In genomic region chr3:21392521-21392920, GRCh38 we compare ENCODE assay signal across 18 cellular contexts.
DNase-seq lines count a peak whose midpoint lies in the region; ATAC-seq and TF ChIP-seq lines count a peak whose summit lies in the region.
"Had no signal": no experiment of that assay in that cellular context is flagged by ENCODE, and none has a peak within 500 bp of the region (broad histone marks: within the 10 kb centered on the region; RNA-seq: fewer than 3 reads in every experiment).

No MANE protein-coding gene starts in this region.

- no peak for TF ChIP-seq POLR2A in suprapubic skin (IDR thresholded peaks at IDR 0.05)

- TF ChIP-seq EP300 in suprapubic skin (IDR thresholded peaks at IDR 0.05) = no peak

- no peaks in the 10 kb centered on the region for H3K4me1 Mint-ChIP-seq in activated CD4-positive, alpha-beta T cell treated with anti-CD3 and anti-CD28 coated beads, Interleukin-2, amount 10 ng/mL, durations not matched to agents 7 days and 5 days
- H3K4me1 Mint-ChIP-seq: CD8-positive, alpha-beta memory T cell had no signal

- H3K4me2 ChIP-seq in osteoblast (ENCODE audit: insufficient read depth, low read length) = no peak overlapping the region
- H3K4me2 ChIP-seq: BLaER1, SK-N-SH had no signal

- no peak overlapping the region for H2AFZ ChIP-seq in osteoblast (ENCODE audit: low read length)

- H3K4me3 ChIP-seq in BJ (ENCODE audit: low read depth, low read length) = no peak overlapping the region
- no peak overlapping the region for H3K4me3 ChIP-seq in foreskin fibroblast (ENCODE audit: low read depth in 1 of 2, low read length in 2 of 2)
- H3K4me3 ChIP-seq in osteoblast (ENCODE audit: insufficient read depth, low read length) = no peak overlapping the region
- no peak overlapping the region for H3K4me3 ChIP-seq in suprapubic skin
- H3K4me3 ChIP-seq: BLaER1, GM12878, MG63 had no signal

- no peak for TF ChIP-seq CTCF in BJ (IDR thresholded peaks at IDR 0.05; ENCODE audit: insufficient read depth, low read depth, low read length)
- no peak for TF ChIP-seq CTCF in foreskin fibroblast (IDR thresholded peaks at IDR 0.05; ENCODE audit: low read depth, low read length)
- TF ChIP-seq CTCF in osteoblast (IDR thresholded peaks at IDR 0.05; ENCODE audit: extremely low read depth, low read depth, low read length) = no peak
- TF ChIP-seq CTCF in suprapubic skin (IDR thresholded peaks at IDR 0.05) = no peak
- TF ChIP-seq CTCF in foreskin keratinocyte (conservative IDR thresholded peaks at IDR 0.05) = no peak

- CTCF ChIA-PET in BJ (lab: Yijun Ruan, JAX) = interaction anchor here (1.8 kb wide), 1 partner anchor 92 kb away, joined by 7 read pairs; no protein-coding TSS in a partner anchor
- CTCF ChIA-PET in activated CD4-positive, alpha-beta T cell treated with anti-CD3 and anti-CD28 coated beads, Interleukin-2, amount 10 ng/mL, durations not matched to agents 7 days and 5 days (lab: Charles Lee) = no interaction called here

- H3K79me2 ChIP-seq in osteoblast (ENCODE audit: insufficient read depth, low read length) = no peaks in the 10 kb centered on the region

- H3K9me3 ChIP-seq in osteoblast (ENCODE audit: low read depth, low read length) (no peaks in the 10 kb centered on the region), suprapubic skin (no peaks in the 10 kb centered on the region)
- H3K9me3 ChIP-seq: MG63, SK-N-SH had no signal

- H3K27ac ChIP-seq in osteoblast (ENCODE audit: low read depth, low read length) (no peak overlapping the region), caudate nucleus (ENCODE audit: low read depth, low read length) (no peak overlapping the region), suprapubic skin (no peak overlapping the region), foreskin keratinocyte (no peak overlapping the region)
- H3K27ac ChIP-seq: BLaER1 had no signal

- H3K27me3 ChIP-seq in BJ (ENCODE audit: control insufficient read depth, insufficient read depth, low read length) (no peaks in the 10 kb centered on the region), osteoblast (ENCODE audit: insufficient read depth, low read length) (no peaks in the 10 kb centered on the region), suprapubic skin (no peaks in the 10 kb centered on the region), foreskin keratinocyte (no peaks in the 10 kb centered on the region)
- H3K27me3 ChIP-seq: BLaER1, MG63 had no signal

- no peaks in the 10 kb centered on the region for H3K36me3 Mint-ChIP-seq in activated CD4-positive, alpha-beta T cell treated with anti-CD3 and anti-CD28 coated beads, Interleukin-2, amount 10 ng/mL, durations not matched to agents 7 days and 5 days (ENCODE audit: low read depth)
- H3K36me3 Mint-ChIP-seq: CD8-positive, alpha-beta memory T cell had no signal

- no peak overlapping the region for H3K27ac Mint-ChIP-seq in activated CD4-positive, alpha-beta T cell treated with anti-CD3 and anti-CD28 coated beads, Interleukin-2, amount 10 ng/mL, durations not matched to agents 7 days and 5 days
- H3K27ac Mint-ChIP-seq: CD8-positive, alpha-beta memory T cell had no signal

- DNase-seq in BJ (ENCODE audit: low read depth) (peak; percentile 24), HS-5 (ENCODE audit: low read depth) (peak; percentile 18), foreskin fibroblast (peak; percentile 24 to 59), osteoblast (ENCODE audit: insufficient read length, low spot score, missing footprints) (peak; percentile 21), caudate nucleus (lab: John Stamatoyannopoulos, UW) (no peak), suprapubic skin (ENCODE audit: low spot score in 2 of 2) (no peak), foreskin keratinocyte (no peak)
- no peak for DNase-seq in activated CD4-positive, alpha-beta T cell treated with anti-CD3 and anti-CD28 coated beads, Interleukin-2, amount 10 ng/mL, durations not matched to agents 7 days and 5 days
- DNase-seq: CD8-positive, alpha-beta memory T cell; MG63; NCI-H1105; NCI-H187 treated with DMSO at 0.1 percent for 48 hours; NCI-H446 treated with DMSO at 0.1 percent for 48 hours; NCI-H748 treated with DMSO at 0.1 percent for 48 hours; SK-N-SH had no signal

- H3K4me1 ChIP-seq in osteoblast (ENCODE audit: insufficient read depth, low read length) = no peaks in the 10 kb centered on the region
- no peaks in the 10 kb centered on the region for H3K4me1 ChIP-seq in suprapubic skin
- no peaks in the 10 kb centered on the region for H3K4me1 ChIP-seq in foreskin keratinocyte
- H3K4me1 ChIP-seq: BLaER1 had no signal

- H3K4me3 Mint-ChIP-seq in activated CD4-positive, alpha-beta T cell treated with anti-CD3 and anti-CD28 coated beads, Interleukin-2, amount 10 ng/mL, durations not matched to agents 7 days and 5 days = no peak overlapping the region
- H3K4me3 Mint-ChIP-seq: CD8-positive, alpha-beta memory T cell had no signal

- H3K9me3 Mint-ChIP-seq in activated CD4-positive, alpha-beta T cell treated with anti-CD3 and anti-CD28 coated beads, Interleukin-2, amount 10 ng/mL, durations not matched to agents 7 days and 5 days = peaks cover 2% of the 10 kb centered on the region

- no peak for ATAC-seq in foreskin keratinocyte
- ATAC-seq: GM12878, Right ventricle myocardium inferior had no signal

- 21% methylated on average over 1 of the region's 1 CpG for WGBS in suprapubic skin

- H3K36me3 ChIP-seq in BJ (ENCODE audit: control insufficient read depth, insufficient read depth, low read length) = no peaks in the 10 kb centered on the region
- no peaks in the 10 kb centered on the region for H3K36me3 ChIP-seq in osteoblast (ENCODE audit: insufficient read depth, low read length)
- H3K36me3 ChIP-seq in suprapubic skin = no peaks in the 10 kb centered on the region
- H3K36me3 ChIP-seq: BLaER1, MG63 had no signal

- POLR2A ChIA-PET in BJ (lab: Charles Lee) = no interaction called here
- POLR2A ChIA-PET in activated CD4-positive, alpha-beta T cell treated with anti-CD3 and anti-CD28 coated beads, Interleukin-2, amount 10 ng/mL, durations not matched to agents 7 days and 5 days (lab: Charles Lee) = no interaction called here

- H3K27me3 Mint-ChIP-seq in activated CD4-positive, alpha-beta T cell treated with anti-CD3 and anti-CD28 coated beads, Interleukin-2, amount 10 ng/mL, durations not matched to agents 7 days and 5 days = no peaks in the 10 kb centered on the region
- H3K27me3 Mint-ChIP-seq: CD8-positive, alpha-beta memory T cell had no signal

- H4K20me1 ChIP-seq in osteoblast (ENCODE audit: insufficient read depth, low read length) = no peaks in the 10 kb centered on the region
- H4K20me1 ChIP-seq: BLaER1 had no signal

Comparison
In these comparisons a context has a peak if more than half of its experiments do, and no peak if none do; other contexts are left out.
1. DNase-seq: peak in BJ (single experiment), HS-5 (single experiment), foreskin fibroblast (2 of 2) and osteoblast (single experiment); none in activated CD4-positive, alpha-beta T cell treated with anti-CD3 and anti-CD28 coated beads, Interleukin-2, amount 10 ng/mL, durations not matched to agents 7 days and 5 days (single experiment), caudate nucleus (0 of 61), suprapubic skin (0 of 2) and foreskin keratinocyte (0 of 2).